Comparison of ENCODE assay signal across 8 cellular contexts in genomic region chr15:76059320-76060097, GRCh38. TPM values are rescaled to one million over a fixed set of nuclear protein-coding genes. Genes with fewer than 3 reads are reported as not detected.
DNase-seq lines count a peak whose midpoint lies in the region; ATAC-seq and TF ChIP-seq lines count a peak whose summit lies in the region.

TSS of gene TMEM266 (plus strand) at chr15:76059985. CDS start at chr15:76134264, 74,279 bp downstream.

- ATAC-seq in GM18868 (IDR thresholded peaks at IDR 0.05; ENCODE audit: unreplicated experiment) (no peak), GM18858 (IDR thresholded peaks at IDR 0.05; ENCODE audit: unreplicated experiment) (no peak)

- H3K27ac Mint-ChIP-seq in Calu3 (ENCODE audit: unreplicated experiment) = no peak within 1 kb of the TSS

- peaks cover 4% of the 10 kb centered on the region for H3K4me1 ChIP-seq in SJCRH30
- peaks cover 13 to 49% (median 34%) of the 10 kb centered on the region in 6 donors for H3K4me1 ChIP-seq in spleen

- peak; percentile 57 for DNase-seq in Calu3
- no peak for DNase-seq in HFF-Myc (ENCODE audit: extremely low read depth, low read depth)
- peak; percentile 29 to 58 for DNase-seq in SJCRH30
- peak in 1 of 2 donors; percentile 9 for DNase-seq in cardiac fibroblast (ENCODE audit: low read depth in 2 of 2)
- DNase-seq in kidney epithelial cell (ENCODE audit: low read depth) = no peak
- peak; percentile 79 for DNase-seq in spleen

- no peak within 1 kb of the TSS for H3K27ac ChIP-seq in SJCRH30
- peak within 1 kb of the TSS in 1 of 8 donors; percentile 18 for H3K27ac ChIP-seq in spleen

- intact Hi-C loops in Calu3 (cut with micrococcal nuclease; ENCODE audit: unreplicated experiment) (no loop called here), spleen (cut with DNase I; ENCODE audit: low total_unique reads) (loop anchor here (5.0 kb wide), 1 partner anchor 83 kb away; no protein-coding TSS in a partner anchor)

- peak within 1 kb of the TSS; percentile 40 for H3K4me3 ChIP-seq in HFF-Myc (replicated peaks; ENCODE audit: low read depth, low read length)
- peak within 1 kb of the TSS; percentile 70 for H3K4me3 ChIP-seq in SJCRH30
- peak within 1 kb of the TSS; percentile 46 to 53 for H3K4me3 ChIP-seq in cardiac fibroblast (replicated peaks in 1 of 2; ENCODE audit: low read depth in 2 of 2, low read length in 2 of 2)
- H3K4me3 ChIP-seq in kidney epithelial cell (ENCODE audit: low read depth, low read length) = peak within 1 kb of the TSS; percentile 56
- H3K4me3 ChIP-seq in spleen = peak within 1 kb of the TSS; percentile 38 to 84 (median 62)

- H3K4me1 Mint-ChIP-seq in Calu3 (ENCODE audit: low read depth, unreplicated experiment) = peaks cover 20% of the 10 kb centered on the region

- H3K36me3 ChIP-seq in SJCRH30 (no peaks in the 10 kb centered on the region), kidney epithelial cell (ENCODE audit: control insufficient read depth, insufficient read depth, low read length) (no peaks in the 10 kb centered on the region), spleen (no peaks in the 10 kb centered on the region)

- peaks cover 12% of the 10 kb centered on the region for H3K27me3 ChIP-seq in SJCRH30
- peaks cover 36% of the 10 kb centered on the region for H3K27me3 ChIP-seq in kidney epithelial cell (ENCODE audit: control insufficient read depth, insufficient read depth, low read length)
- peaks cover 0 to 39% (median 4%) of the 10 kb centered on the region in 7 donors for H3K27me3 ChIP-seq in spleen (replicated peaks in 1 of 7)

- WGBS in spleen, 5 donors = 0 to 1% (median 0%) methylated on average over 12 to 106 of the region's 106 CpGs

- H3K9me3 Mint-ChIP-seq in Calu3 (ENCODE audit: low read depth, unreplicated experiment) = no peaks in the 10 kb centered on the region

- no TSS peak for BruUV-seq in Calu3 (replicated peaks; lab: Mats Ljungman, UMichigan)

- peak within 1 kb of the TSS; percentile 66 for H3K4me3 Mint-ChIP-seq in Calu3 (ENCODE audit: low read depth, unreplicated experiment)

- no peak for TF ChIP-seq POLR2A in spleen (IDR thresholded peaks at IDR 0.05)

- H3K9me3 ChIP-seq in SJCRH30 (replicated peaks) = no peaks in the 10 kb centered on the region
- H3K9me3 ChIP-seq in spleen = no peaks in the 10 kb centered on the region

- CTCF ChIA-PET in Calu3 (lab: Charles Lee) = interaction anchor here (0.6 to 5.5 kb wide), 3 partner anchors 80 to 775 kb away, joined by 3 to 72 read pairs (median 4); no protein-coding TSS in a partner anchor

- peaks cover 64% of the 10 kb centered on the region for H3K27me3 Mint-ChIP-seq in Calu3 (ENCODE audit: unreplicated experiment)

- TF ChIP-seq CTCF in Calu3 (IDR thresholded peaks at IDR 0.05; ENCODE audit: unreplicated experiment) (no peak), HFF-Myc (IDR thresholded peaks at IDR 0.05; ENCODE audit: low read depth, low read length, missing control alignments) (no peak), cardiac fibroblast (IDR thresholded peaks at IDR 0.05; ENCODE audit: low read depth, low read length) (no peak), kidney epithelial cell (IDR thresholded peaks at IDR 0.05; ENCODE audit: insufficient read depth, low read length, poor library complexity, severe bottlenecking) (no peak), spleen (IDR thresholded peaks at IDR 0.05 in 8 of 11, conservative IDR thresholded peaks at IDR 0.05 in 3 of 11) (peak in 1 of 11 experiments; percentile 0)

- H3K36me3 Mint-ChIP-seq in Calu3 (ENCODE audit: insufficient read depth, unreplicated experiment) = peaks cover 14% of the 10 kb centered on the region

RNA-seq across cellular contexts. Expression of gene TMEM266, which starts in this region (rescaled TPM):
- total RNA-seq in Calu3 (2022) (0.17 TPM in 1 of 2 replicates, not detected in the other), kidney epithelial cell (0.21 and 0.27 TPM in 2 replicates), spleen (1 to 10 TPM in 6 of 7 donors, under 1 TPM in 1; 0.68 to 1.8 (median 1.5) TPM)
- 0.05 and 0.10 TPM in 2 replicates for total RNA-seq in SJCRH30 (2014; rRNA removed; shearing (Covaris generic))
- 1 to 10 TPM in 1 of 3 donors, under 1 TPM in 2; 0.61 to 1.3 (median 0.89) TPM for polyA plus RNA-seq in spleen

Comparison
In these comparisons a context has a peak if more than half of its experiments do, and no peak if none do; other contexts are left out.
1. Peak in DNase-seq in Calu3; RNA of the gene not detected or under 1 TPM.
2. Peak in DNase-seq and H3K4me3 ChIP-seq in SJCRH30; RNA of the gene not detected or under 1 TPM.